Comparison of ENCODE assay signal across 31 cellular contexts in genomic region chrX:106263817-106264216, GRCh38.
DNase-seq lines count a peak whose midpoint lies in the region; ATAC-seq and TF ChIP-seq lines count a peak whose summit lies in the region.
"Had no signal": no experiment of that assay in that cellular context is flagged by ENCODE, and none has a peak within 500 bp of the region (broad histone marks: within the 10 kb centered on the region; RNA-seq: fewer than 3 reads in every experiment).

No MANE protein-coding gene starts in this region.

- H3K4me2 ChIP-seq in Karpas-422 (ENCODE audit: low read depth, low read length, poor library complexity, severe bottlenecking): no peak overlapping the region
- H3K4me2 ChIP-seq: GM23338 had no signal

- H3K9me3 ChIP-seq in adrenal gland (replicated peaks in 1 of 3): no peaks in the 10 kb centered on the region
- H3K9me3 ChIP-seq in Karpas-422 (ENCODE audit: low read length): no peaks in the 10 kb centered on the region
- H3K9me3 ChIP-seq: body of pancreas, colonic mucosa, left lung, right atrium auricular region, SJSA1 had no signal

- DNase-seq in NOMO-1 treated with DMSO at 0.1 percent for 48 hours (lab: John Stamatoyannopoulos, UW; ENCODE audit: unreplicated experiment) (peak; percentile 1), NOMO-1 treated with dmso at 0.1 percent for 144 hours (lab: John Stamatoyannopoulos, UW; ENCODE audit: unreplicated experiment) (no peak), adrenal gland (peak in 4 of 7 donors; percentile 6 to 21 (median 12)), fibroblast of mammary gland (ENCODE audit: low read depth) (peak; percentile 70), Karpas-422 (no peak), DMS79 (lab: John Stamatoyannopoulos, UW) (no peak)
- DNase-seq: activated CD4-positive, alpha-beta T cell treated with anti-CD3 and anti-CD28 coated beads, Interleukin-2, amount 50 U/mL, for 1 hour; AML-193; body of pancreas; CD8-positive, alpha-beta memory T cell; colonic mucosa; effector memory CD8-positive, alpha-beta T cell; heart left ventricle; left lung; NCI-H1092; NCI-H2081; NCI-H446; stimulated activated naive CD8-positive, alpha-beta T cell treated with anti-CD3 and anti-CD28 coated beads, Interleukin-15, amount 100 ng/mL, for 72 hours; T-helper 1 cell; tibial artery had no signal

- H3K79me2 ChIP-seq in Karpas-422 (ENCODE audit: low read length): no peaks in the 10 kb centered on the region

- TF ChIP-seq CTCF in adrenal gland (IDR thresholded peaks at IDR 0.05) (no peak), fibroblast of mammary gland (conservative IDR thresholded peaks at IDR 0.05; ENCODE audit: control insufficient read depth, insufficient read depth, low read depth, low read length) (no peak)

- H3K9ac ChIP-seq in Karpas-422 (ENCODE audit: low read length): no peak overlapping the region

- no peak for ATAC-seq in HG03196 (IDR thresholded peaks at IDR 0.05; ENCODE audit: unreplicated experiment)
- no peak for ATAC-seq in GM18505 (IDR thresholded peaks at IDR 0.05; ENCODE audit: unreplicated experiment)
- ATAC-seq: activated naive CD4-positive, alpha-beta T cell treated with anti-CD3 and anti-CD28 coated beads, Interleukin-2, amount 50 U/mL, for 72 hours; body of pancreas; effector memory CD8-positive, alpha-beta T cell; GM12878; GM23338; heart left ventricle; K562; left lung; natural killer cell treated with Interleukin-12 subunit alpha and Interleukin-12 subunit beta and Interleukin-15 and Interleukin-18, amount 100 ng/mL, for 72 hours; Panc1; stimulated activated naive CD8-positive, alpha-beta T cell treated with anti-CD3 and anti-CD28 coated beads, Interleukin-15, amount 100 ng/mL, for 72 hours had no signal

- TF ChIP-seq POLR2A in adrenal gland (IDR thresholded peaks at IDR 0.05) (no peak), GM18505 (IDR thresholded peaks at IDR 0.05; ENCODE audit: borderline replicate concordance, extremely low read depth, insufficient read depth, insufficient read length) (no peak)

- H2AFZ ChIP-seq in Karpas-422 (ENCODE audit: low read length): no peak overlapping the region
- H2AFZ ChIP-seq: GM23338 had no signal

- H3K27ac ChIP-seq in adrenal gland (no peak overlapping the region), Karpas-422 (ENCODE audit: low read length) (no peak overlapping the region)
- H3K27ac ChIP-seq: 22Rv1, body of pancreas, colonic mucosa, heart left ventricle, left lung, right atrium auricular region, SJSA1, tibial artery had no signal

- H3K27me3 ChIP-seq in adrenal gland (peaks cover 5% of the 10 kb centered on the region), Karpas-422 (ENCODE audit: low read length) (no peaks in the 10 kb centered on the region)
- H3K27me3 ChIP-seq: body of pancreas, colonic mucosa, heart left ventricle, right atrium auricular region, SJSA1, tibial artery had no signal

- no peaks in the 10 kb centered on the region for H3K36me3 ChIP-seq in adrenal gland (replicated peaks in 1 of 2)
- H3K36me3 ChIP-seq in Karpas-422 (ENCODE audit: insufficient read depth, low read length): no peaks in the 10 kb centered on the region
- H3K36me3 ChIP-seq: colonic mucosa, heart left ventricle, left lung, right atrium auricular region, SJSA1, tibial artery had no signal

- H3K4me1 ChIP-seq in adrenal gland (replicated peaks in 1 of 2) (no peaks in the 10 kb centered on the region), Karpas-422 (ENCODE audit: low read length) (no peaks in the 10 kb centered on the region)
- H3K4me1 ChIP-seq: body of pancreas, colonic mucosa, heart left ventricle, left lung, right atrium auricular region, SJSA1, tibial artery had no signal

- 23 to 52% (median 33%) methylated on average over 3 of the region's 3 CpGs for WGBS in adrenal gland, 4 donors

- no peak overlapping the region for H3K4me3 ChIP-seq in adrenal gland
- no peak overlapping the region for H3K4me3 ChIP-seq in fibroblast of mammary gland (ENCODE audit: control insufficient read depth, low read depth, low read length)
- H3K4me3 ChIP-seq in Karpas-422 (ENCODE audit: low read length): no peak overlapping the region
- H3K4me3 ChIP-seq: body of pancreas, colonic mucosa, GM12878, GM23338, heart left ventricle, K562, left lung, right atrium auricular region, SJSA1, tibial artery had no signal

- no peaks in the 10 kb centered on the region for H4K20me1 ChIP-seq in Karpas-422 (ENCODE audit: insufficient read depth, low read depth, low read length)

- intact Hi-C loops in adrenal gland (cut with DNase I): no loop called here

- no peaks in the 10 kb centered on the region for H3K9me2 ChIP-seq in Karpas-422 (replicated peaks; ENCODE audit: insufficient read depth, low read length)

Comparison
In these comparisons a context has a peak if more than half of its experiments do, and no peak if none do; other contexts are left out.
1. DNase-seq: peak in NOMO-1 treated with DMSO at 0.1 percent for 48 hours (single experiment), adrenal gland (4 of 7) and fibroblast of mammary gland (single experiment); none in NOMO-1 treated with dmso at 0.1 percent for 144 hours (single experiment), Karpas-422 (single experiment) and DMS79 (single experiment).